Comparison of ENCODE assay signal across 16 cellular contexts in the genomic region with DNA sequence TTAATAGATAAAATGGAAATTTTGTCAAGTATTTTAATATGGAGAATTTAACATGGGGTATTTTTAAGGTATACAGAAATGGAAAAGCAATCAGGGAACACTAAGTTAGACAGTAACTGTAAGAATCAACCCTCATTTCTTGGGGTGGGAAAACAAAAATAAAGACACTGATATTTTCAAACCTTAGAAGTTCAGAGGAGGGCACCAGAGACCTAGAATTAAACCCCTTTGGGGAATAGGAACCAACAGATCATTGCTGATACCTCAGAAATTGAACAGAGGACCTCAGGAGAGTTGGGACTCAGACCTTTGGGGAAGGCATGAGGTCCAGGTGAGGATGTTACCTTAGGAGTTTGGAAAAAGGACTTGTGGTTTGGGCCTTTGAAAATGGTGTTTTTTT.
"Had no signal": no experiment of that assay in that cellular context is flagged by ENCODE, and none has a peak within 500 bp of the region (broad histone marks: within the 10 kb centered on the region; RNA-seq: fewer than 3 reads in every experiment).

No MANE protein-coding gene starts in this region.

- ATAC-seq: esophagus mucosa; gastrocnemius medialis; left lobe of liver; mucosa of descending colon; naive thymus-derived CD8-positive, alpha-beta T cell had no signal

- H3K4me1 Mint-ChIP-seq: naive thymus-derived CD8-positive, alpha-beta T cell had no signal

- DNase-seq: effector CD4-positive, alpha-beta T cell; gastrocnemius medialis; glutamatergic neuron; islet precursor cell; mucosa of descending colon; naive thymus-derived CD8-positive, alpha-beta T cell; ovary; sigmoid colon; stimulated activated CD4-positive, alpha-beta T cell treated with anti-CD3 and anti-CD28 coated beads, Interleukin-2, amount 100 ng/mL, for 24 hours; stimulated activated CD4-positive, alpha-beta T cell treated with anti-CD3 and anti-CD28 coated beads, Interleukin-4, amount 100 ng/mL, for 4 hours; stimulated activated naive CD4-positive, alpha-beta T cell; stomach; substantia nigra; transverse colon had no signal

- H3K27me3 Mint-ChIP-seq: naive thymus-derived CD8-positive, alpha-beta T cell had no signal

- H3K4me3 Mint-ChIP-seq: naive thymus-derived CD8-positive, alpha-beta T cell had no signal

- H3K27ac Mint-ChIP-seq: naive thymus-derived CD8-positive, alpha-beta T cell had no signal
